Comparison of ENCODE assay signal across 1 cellular context in genomic region chr19:8589177-8589714, GRCh38.
TF ChIP-seq lines count a peak whose summit lies in the region.

No MANE protein-coding gene starts in this region.

TF ChIP-seq in K562, 482 proteins besides CTCF, POLR2A, EP300 and RAD21:
- TF ChIP-seq BHLHE40 (IDR thresholded peaks at IDR 0.05; ENCODE audit: low read length): peak; percentile 47; the same call in 1 of the 2 replicates
- no peak for TF ChIP-seq GABPB2 (CRISPR knock-in tag; conservative IDR thresholded peaks at IDR 0.05)
- TF ChIP-seq PTRF (tag; IDR thresholded peaks at IDR 0.05): no peak
